ENCODE assay signal across 12 cellular contexts in genomic region chr2:20212871-20213503, GRCh38. TPM values are rescaled to one million over a fixed set of nuclear protein-coding genes. Genes with fewer than 3 reads are reported as not detected.
DNase-seq lines count a peak whose midpoint lies in the region; ATAC-seq, FAIRE-seq and TF ChIP-seq lines count a peak whose summit lies in the region.
"Had no signal": no experiment of that assay in that cellular context is flagged by ENCODE, and none has a peak within 500 bp of the region (broad histone marks: within the 10 kb centered on the region; RNA-seq: fewer than 3 reads in every experiment).

No MANE protein-coding gene starts in this region.

- no peaks in the 10 kb centered on the region for H3K36me3 ChIP-seq in cardiac muscle cell
- H3K36me3 ChIP-seq in right atrium auricular region: no peaks in the 10 kb centered on the region
- H3K36me3 ChIP-seq in bronchial epithelial cell (ENCODE audit: control insufficient read depth, insufficient read depth, low read length): peaks cover 29% of the 10 kb centered on the region
- no peaks in the 10 kb centered on the region for H3K36me3 ChIP-seq in mesodermal cell (ENCODE audit: control insufficient read depth, insufficient read depth, low read length)
- no peaks in the 10 kb centered on the region for H3K36me3 ChIP-seq in urinary bladder (ENCODE audit: insufficient read depth)

- DNase-seq in cardiac muscle cell (ENCODE audit: low read depth in 1 of 2, low spot score in 1 of 2) (no peak), right atrium auricular region (ENCODE audit: low spot score) (no peak), bronchial epithelial cell (ENCODE audit: low read depth) (peak; percentile 96), HK-2 (ENCODE audit: unreplicated experiment) (no peak)
- DNase-seq: activated naive CD4-positive, alpha-beta T cell treated with anti-CD3 and anti-CD28 coated beads, Interleukin-2, amount 10 ng/mL, durations not matched to agents 7 days and 5 days; NCI-H774; T-cell had no signal

- H3K27ac ChIP-seq in cardiac muscle cell (peak overlapping the region; percentile 28), right atrium auricular region (no peak overlapping the region), mesodermal cell (ENCODE audit: low read depth, low read length, severe bottlenecking) (peak overlapping the region; percentile 62), urinary bladder (ENCODE audit: low read depth) (peak overlapping the region; percentile 43)
- H3K27ac ChIP-seq: HL-60 had no signal

- no peak for TF ChIP-seq CTCF in cardiac muscle cell (IDR thresholded peaks at IDR 0.05; ENCODE audit: low read depth, low read length)
- no peak for TF ChIP-seq CTCF in right atrium auricular region (IDR thresholded peaks at IDR 0.05)
- no peak for TF ChIP-seq CTCF in bronchial epithelial cell (IDR thresholded peaks at IDR 0.05; ENCODE audit: insufficient read depth, low read length, severe bottlenecking)

- H3K27me3 ChIP-seq in cardiac muscle cell: no peaks in the 10 kb centered on the region
- no peaks in the 10 kb centered on the region for H3K27me3 ChIP-seq in right atrium auricular region
- no peaks in the 10 kb centered on the region for H3K27me3 ChIP-seq in bronchial epithelial cell (ENCODE audit: control insufficient read depth, insufficient read depth, low read length)

- H3K4me1 ChIP-seq in cardiac muscle cell (ENCODE audit: low read depth) (peaks cover 19% of the 10 kb centered on the region), right atrium auricular region (no peaks in the 10 kb centered on the region), mesodermal cell (ENCODE audit: control insufficient read depth, insufficient read depth, low read length, poor library complexity, severe bottlenecking) (peaks cover 19% of the 10 kb centered on the region), urinary bladder (ENCODE audit: insufficient read depth) (no peaks in the 10 kb centered on the region)

- H3K9me3 ChIP-seq in cardiac muscle cell (ENCODE audit: low read depth): no peaks in the 10 kb centered on the region
- H3K9me3 ChIP-seq in right atrium auricular region: no peaks in the 10 kb centered on the region
- H3K9me3 ChIP-seq in mesodermal cell (ENCODE audit: control insufficient read depth, low read length): no peaks in the 10 kb centered on the region

- FAIRE-seq in bronchial epithelial cell (lab: Jason Lieb, UNC): peak; percentile 83

- 89 to 96% methylated on average over 8 to 15 of the region's 16 CpGs for WGBS in mesodermal cell (ENCODE audit: insufficient coverage in 2 of 2), 2 experiments
- WGBS in urinary bladder: 73% methylated on average over 16 of the region's 16 CpGs

- ATAC-seq in HG03196 (IDR thresholded peaks at IDR 0.05; ENCODE audit: unreplicated experiment) (no peak), HG02973 (IDR thresholded peaks at IDR 0.05; ENCODE audit: unreplicated experiment) (no peak)
- ATAC-seq: T-cell had no signal

- H3K4me3 ChIP-seq in cardiac muscle cell (no peak overlapping the region), right atrium auricular region (no peak overlapping the region), bronchial epithelial cell (ENCODE audit: low read depth, low read length) (no peak overlapping the region), mesodermal cell (ENCODE audit: extremely low read depth, insufficient read depth, low read length, poor library complexity, severe bottlenecking) (no peak overlapping the region), urinary bladder (ENCODE audit: low read depth, low read length) (no peak overlapping the region)

RNA-seq across cellular contexts. Expression of gene SDC1, which starts 11.9 kb away (rescaled TPM):
- total RNA-seq in cardiac muscle cell: 13.3 and 13.5 TPM in 2 replicates
- 12.9 and 14.0 TPM in 2 replicates for polyA plus RNA-seq in cardiac muscle cell
- under 1 TPM in 1 of 2 donors, not detected in 1; 0.24 TPM for total RNA-seq in right atrium auricular region
- 1,084 and 1,308 TPM in 2 replicates for total RNA-seq in bronchial epithelial cell
- 26.1 TPM for polyA plus RNA-seq in mesodermal cell (2013, experiment 1 of 2)
- 19.4 TPM for polyA plus RNA-seq in mesodermal cell (2013, experiment 2 of 2)
- 87.1 TPM for total RNA-seq in urinary bladder
- polyA plus RNA-seq in urinary bladder: 65.3 TPM

Comparison
In these comparisons a context has a peak if more than half of its experiments do, and no peak if none do; other contexts are left out.
1. H3K27ac ChIP-seq: peak in cardiac muscle cell (single experiment), mesodermal cell (single experiment) and urinary bladder (single experiment); none in right atrium auricular region (0 of 2).
2. RNA of gene SDC1, which starts 11.9 kb away (total RNA-seq): 1,084 to 1,308 TPM in bronchial epithelial cell; 87.1 TPM in urinary bladder (single experiment), 13.3 to 13.5 TPM in cardiac muscle cell and 0.24 TPM in right atrium auricular region; every median in the first group is over 10 times any median in the second.